17 cellular contexts compared by ENCODE assay signal in genomic region chr2:195667974-195668373, GRCh38. TPM values are rescaled to one million over a fixed set of nuclear protein-coding genes. Genes with fewer than 3 reads are reported as not detected.
DNase-seq lines count a peak whose midpoint lies in the region; ATAC-seq and TF ChIP-seq lines count a peak whose summit lies in the region.
"Had no signal": no experiment of that assay in that cellular context is flagged by ENCODE, and none has a peak within 500 bp of the region (broad histone marks: within the 10 kb centered on the region; RNA-seq: fewer than 3 reads in every experiment).

No MANE protein-coding gene starts in this region.

- H3K4me1 Mint-ChIP-seq in activated CD4-positive, alpha-beta T cell treated with anti-CD3 and anti-CD28 coated beads for 36 hours = peaks cover 39% of the 10 kb centered on the region
- peaks cover 67% of the 10 kb centered on the region for H3K4me1 Mint-ChIP-seq in CD4-positive, alpha-beta T cell (ENCODE audit: low read depth)
- H3K4me1 Mint-ChIP-seq in naive thymus-derived CD8-positive, alpha-beta T cell = peaks cover 14 to 72% (median 54%) of the 10 kb centered on the region in 4 donors

- no peak for TF ChIP-seq CTCF in CD4-positive, alpha-beta T cell (IDR thresholded peaks at IDR 0.05)

- intact Hi-C loops in activated CD4-positive, alpha-beta T cell treated with anti-CD3 and anti-CD28 coated beads for 36 hours (cut with DNase I, micrococcal nuclease) = loop anchor here in 1 of 2 experiments (2.0 to 10.0 kb wide), 2 partner anchors 399 to 667 kb away; no protein-coding TSS in a partner anchor
- intact Hi-C loops in CD4-positive, alpha-beta T cell (cut with DNase I, micrococcal nuclease) = loop anchor here (5.0 to 10.0 kb wide), 4 partner anchors 263 to 667 kb away; no protein-coding TSS in a partner anchor

- H3K9me3 ChIP-seq in CD4-positive, alpha-beta T cell (ENCODE audit: control insufficient read depth, low read length) = no peaks in the 10 kb centered on the region
- H3K9me3 ChIP-seq in Karpas-422 (ENCODE audit: low read length) = no peaks in the 10 kb centered on the region
- H3K9me3 ChIP-seq: BLaER1 treated with 17β-estradiol and CSF1 and Interleukin-3, amounts not matched to agents 10 nM and 100 nM had no signal

- no peak overlapping the region for H3K4me3 Mint-ChIP-seq in activated CD4-positive, alpha-beta T cell treated with anti-CD3 and anti-CD28 coated beads for 36 hours
- no peak overlapping the region for H3K4me3 Mint-ChIP-seq in CD4-positive, alpha-beta T cell
- H3K4me3 Mint-ChIP-seq in naive thymus-derived CD8-positive, alpha-beta T cell = no peak overlapping the region
- H3K4me3 Mint-ChIP-seq: B cell, HFFc6 had no signal

- H3K36me3 Mint-ChIP-seq in activated CD4-positive, alpha-beta T cell treated with anti-CD3 and anti-CD28 coated beads for 36 hours (ENCODE audit: low read depth) = no peaks in the 10 kb centered on the region
- H3K36me3 Mint-ChIP-seq in CD4-positive, alpha-beta T cell (ENCODE audit: low read depth) = peaks cover 4% of the 10 kb centered on the region
- H3K36me3 Mint-ChIP-seq in naive thymus-derived CD8-positive, alpha-beta T cell = peaks cover 0 to 4% (median 2%) of the 10 kb centered on the region in 3 donors

- H3K4me1 ChIP-seq in Karpas-422 (ENCODE audit: low read length) = peaks cover 27% of the 10 kb centered on the region

- no peak overlapping the region for H3K27ac ChIP-seq in CD4-positive, alpha-beta T cell (ENCODE audit: low read depth, low read length)
- 0 out of 2 replicates have a peak overlapping the region, but pooled peaks have one; percentile 18 for H3K27ac ChIP-seq in Karpas-422 (ENCODE audit: low read length)
- H3K27ac ChIP-seq: BLaER1 treated with 17β-estradiol and CSF1 and Interleukin-3, amounts not matched to agents 10 nM and 100 nM had no signal

- H3K79me2 ChIP-seq in Karpas-422 (ENCODE audit: low read length) = peaks cover 84% of the 10 kb centered on the region

- DNase-seq in activated CD4-positive, alpha-beta T cell treated with anti-CD3 and anti-CD28 coated beads for 36 hours = no peak
- DNase-seq in activated CD4-positive, alpha-beta T cell treated with anti-CD3 and anti-CD28 coated beads, Interleukin-2, amount 50 U/mL, for 4 hours = no peak
- no peak for DNase-seq in CD4-positive, alpha-beta T cell
- DNase-seq in Karpas-422 = no peak
- no peak for DNase-seq in naive thymus-derived CD8-positive, alpha-beta T cell
- no peak for DNase-seq in NCI-H2196 (lab: John Stamatoyannopoulos, UW; ENCODE audit: unreplicated experiment)
- no peak for DNase-seq in HuH-7.5 (ENCODE audit: low spot score)
- DNase-seq: DMS79 treated with DMSO at 0.1 percent for 48 hours, GF-D8, GOT3, H7, HFFc6 had no signal

- no peak overlapping the region for H3K27ac Mint-ChIP-seq in activated CD4-positive, alpha-beta T cell treated with anti-CD3 and anti-CD28 coated beads for 36 hours
- H3K27ac Mint-ChIP-seq in CD4-positive, alpha-beta T cell = peak overlapping the region; percentile 24
- peak overlapping the region in 6 of 10 donors; percentile 10 to 73 (median 36) for H3K27ac Mint-ChIP-seq in naive thymus-derived CD8-positive, alpha-beta T cell
- H3K27ac Mint-ChIP-seq: B cell, HFFc6 had no signal

- POLR2A ChIA-PET in activated CD4-positive, alpha-beta T cell treated with anti-CD3 and anti-CD28 coated beads for 36 hours (lab: Charles Lee) = no interaction called here
- POLR2A ChIA-PET in CD4-positive, alpha-beta T cell (lab: Charles Lee) = interaction anchor here (2.7 kb wide), 1 partner anchor 11 kb away, joined by 15 read pairs; the partner anchor contains the start of gene SLC39A10
- POLR2A ChIA-PET in naive thymus-derived CD8-positive, alpha-beta T cell (lab: Charles Lee) = interaction anchor here (1.0 to 3.1 kb wide), 3 partner anchors 11 to 170 kb away, joined by 4 to 18 read pairs (median 6); partner anchors contain the start of gene SLC39A10

- no peak overlapping the region for H3K4me2 ChIP-seq in Karpas-422 (ENCODE audit: low read depth, low read length, poor library complexity, severe bottlenecking)
- H3K4me2 ChIP-seq: BLaER1 treated with 17β-estradiol and CSF1 and Interleukin-3, amounts not matched to agents 10 nM and 100 nM had no signal

- H3K4me3 ChIP-seq in Karpas-422 (ENCODE audit: low read length) = no peak overlapping the region
- H3K4me3 ChIP-seq: BLaER1 treated with 17β-estradiol and CSF1 and Interleukin-3, amounts not matched to agents 10 nM and 100 nM had no signal

- peak; percentile 50 for ATAC-seq in activated CD4-positive, alpha-beta T cell treated with anti-CD3 and anti-CD28 coated beads for 36 hours
- ATAC-seq in CD4-positive, alpha-beta T cell (ENCODE audit: poor library complexity) = no peak
- ATAC-seq in naive thymus-derived CD8-positive, alpha-beta T cell = no peak
- no peak for ATAC-seq in GM18867 (IDR thresholded peaks at IDR 0.05; ENCODE audit: unreplicated experiment)
- ATAC-seq: HCT116, HepG2 had no signal

- no peaks in the 10 kb centered on the region for H3K9me3 Mint-ChIP-seq in activated CD4-positive, alpha-beta T cell treated with anti-CD3 and anti-CD28 coated beads for 36 hours (ENCODE audit: low read depth)
- no peaks in the 10 kb centered on the region for H3K9me3 Mint-ChIP-seq in CD4-positive, alpha-beta T cell
- no peaks in the 10 kb centered on the region for H3K9me3 Mint-ChIP-seq in naive thymus-derived CD8-positive, alpha-beta T cell
- H3K9me3 Mint-ChIP-seq: HFFc6 had no signal

- no peaks in the 10 kb centered on the region for H3K9me2 ChIP-seq in Karpas-422 (replicated peaks; ENCODE audit: insufficient read depth, low read length)

- no peak overlapping the region for H2AFZ ChIP-seq in Karpas-422 (ENCODE audit: low read length)

- H3K36me3 ChIP-seq in Karpas-422 (ENCODE audit: insufficient read depth, low read length) = 0 out of 2 replicates have a peak, but pooled peaks cover 5% of the 10 kb centered on the region

- CTCF ChIA-PET in activated CD4-positive, alpha-beta T cell treated with anti-CD3 and anti-CD28 coated beads for 36 hours (lab: Charles Lee) = interaction anchor here (3.3 kb wide), 1 partner anchor 400 kb away, joined by 21 read pairs; the partner anchor contains the start of gene DNAH7
- CTCF ChIA-PET in CD4-positive, alpha-beta T cell (lab: Charles Lee) = no interaction called here

- H4K20me1 ChIP-seq in Karpas-422 (ENCODE audit: insufficient read depth, low read depth, low read length) = no peaks in the 10 kb centered on the region; the same call in 1 of the 2 replicates

- no peak overlapping the region for H3K9ac ChIP-seq in Karpas-422 (ENCODE audit: low read length)
- H3K9ac ChIP-seq: BLaER1 treated with 17β-estradiol and CSF1 and Interleukin-3, amounts not matched to agents 10 nM and 100 nM had no signal

- H3K27me3 ChIP-seq in CD4-positive, alpha-beta T cell (ENCODE audit: control insufficient read depth, insufficient read depth, low read length) = no peaks in the 10 kb centered on the region
- no peaks in the 10 kb centered on the region for H3K27me3 ChIP-seq in Karpas-422 (ENCODE audit: low read length)
- H3K27me3 ChIP-seq: BLaER1 treated with 17β-estradiol and CSF1 and Interleukin-3, amounts not matched to agents 10 nM and 100 nM had no signal

- no peaks in the 10 kb centered on the region for H3K27me3 Mint-ChIP-seq in activated CD4-positive, alpha-beta T cell treated with anti-CD3 and anti-CD28 coated beads for 36 hours
- H3K27me3 Mint-ChIP-seq in CD4-positive, alpha-beta T cell = no peaks in the 10 kb centered on the region
- no peaks in the 10 kb centered on the region for H3K27me3 Mint-ChIP-seq in naive thymus-derived CD8-positive, alpha-beta T cell
- H3K27me3 Mint-ChIP-seq: B cell had no signal

RNA-seq across cellular contexts. Expression of gene SLC39A10, which starts 10.9 kb away (rescaled TPM):
- total RNA-seq in activated CD4-positive, alpha-beta T cell treated with anti-CD3 and anti-CD28 coated beads for 36 hours = 10 to 100 TPM; 24.0 to 27.8 TPM
- total RNA-seq in CD4-positive, alpha-beta T cell = 10 to 100 TPM; 38.2 to 39.4 TPM
- total RNA-seq in Karpas-422 (2014; rRNA removed; shearing (Covaris generic); ENCODE audit: low replicate concordance) = 55.1 and 112 TPM in 2 replicates
- total RNA-seq in naive thymus-derived CD8-positive, alpha-beta T cell = 10 to 100 TPM; 77.3 to 80.4 TPM
- polyA plus RNA-seq in naive thymus-derived CD8-positive, alpha-beta T cell = 10 to 100 TPM in 2 of 3 donors, 1 to 10 TPM in 1; 8.1 to 14.6 (median 12.6) TPM
